In genomic region chr17:38476549-38476948, GRCh38 we compare ENCODE assay signal across 1 cellular context.
TF ChIP-seq lines count a peak whose summit lies in the region.

No MANE protein-coding gene starts in this region.

TF ChIP-seq in GM23338, 12 proteins besides CTCF, POLR2A, EP300 and RAD21 (continued from another document):
- no peak for TF ChIP-seq REST (IDR thresholded peaks at IDR 0.05; ENCODE audit: unreplicated experiment)
- no peak for TF ChIP-seq ZNF331 (CRISPR knock-in tag; IDR thresholded peaks at IDR 0.05; ENCODE audit: low read depth)
- TF ChIP-seq ZNF462 (CRISPR knock-in tag; IDR thresholded peaks at IDR 0.05): no peak
- no peak for TF ChIP-seq NANOG (IDR thresholded peaks at IDR 0.05; ENCODE audit: borderline replicate concordance)
